Comparison of ENCODE assay signal across 19 cellular contexts in the genomic region with DNA sequence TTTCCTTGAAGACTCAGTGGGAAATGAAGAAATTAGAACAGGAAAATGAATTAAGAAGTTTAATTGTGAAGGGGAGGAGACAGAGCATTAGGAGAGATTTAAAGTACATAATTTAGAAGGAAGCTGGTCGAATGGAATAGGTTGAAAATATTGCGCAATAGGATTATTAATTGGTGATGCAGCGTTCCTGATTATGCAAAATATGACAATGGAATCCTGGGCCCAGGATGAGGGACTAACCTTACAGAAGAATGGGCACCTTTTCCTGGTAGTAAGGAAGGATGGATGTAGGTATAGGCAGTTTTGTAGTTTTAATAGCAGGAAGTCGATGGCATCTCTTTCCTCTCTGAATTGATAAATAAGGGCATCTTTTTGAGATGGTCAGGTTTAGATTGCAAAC. TPM values are rescaled to one million over a fixed set of nuclear protein-coding genes. Genes with fewer than 3 reads are reported as not detected.
DNase-seq lines count a peak whose midpoint lies in the region; ATAC-seq, FAIRE-seq and TF ChIP-seq lines count a peak whose summit lies in the region.
"Had no signal": no experiment of that assay in that cellular context is flagged by ENCODE, and none has a peak within 500 bp of the region (broad histone marks: within the 10 kb centered on the region; RNA-seq: fewer than 3 reads in every experiment).

No MANE protein-coding gene starts in this region.

- intact Hi-C loops in HCT116 (cut with micrococcal nuclease), result no loop called here
- intact Hi-C loops in K562 (cut with micrococcal nuclease), result no loop called here
- intact Hi-C loops in adrenal gland (cut with DNase I), result no loop called here

- H3K27me3 ChIP-seq in HCT116 (ENCODE audit: insufficient read depth, low read length) (no peaks in the 10 kb centered on the region), K562 (ENCODE audit: control insufficient read depth in 2 of 2, insufficient read depth in 2 of 2, low read length in 2 of 2) (no peaks in the 10 kb centered on the region), adrenal gland (no peaks in the 10 kb centered on the region)
- H3K27me3 ChIP-seq: BE2C had no signal

- TF ChIP-seq EP300 in A549 (IDR thresholded peaks at IDR 0.05) (no peak), K562 (IDR thresholded peaks at IDR 0.05; ENCODE audit: low read length) (no peak)

- H3K27ac Mint-ChIP-seq in memory B cell, result peak overlapping the region; percentile 66
- H3K27ac Mint-ChIP-seq: CD4-positive, CD25-positive, alpha-beta regulatory T cell; HFFc6 had no signal

- H4K20me1 ChIP-seq in HCT116 (ENCODE audit: insufficient read depth) (no peaks in the 10 kb centered on the region), K562 (replicated peaks; ENCODE audit: control insufficient read depth, insufficient read depth, low read length) (no peaks in the 10 kb centered on the region)

- H3K4me2 ChIP-seq in A549, result no peak overlapping the region
- no peak overlapping the region for H3K4me2 ChIP-seq in HCT116 (ENCODE audit: low read length)
- no peak overlapping the region for H3K4me2 ChIP-seq in K562 (ENCODE audit: insufficient read depth, low read length)

- peaks cover 6% of the 10 kb centered on the region for H3K4me1 Mint-ChIP-seq in memory B cell

- H3K4me3 Mint-ChIP-seq in memory B cell, result no peak overlapping the region
- H3K4me3 Mint-ChIP-seq: CD4-positive, CD25-positive, alpha-beta regulatory T cell; HFFc6 had no signal

- TF ChIP-seq RAD21 in A549 (conservative IDR thresholded peaks at IDR 0.05 in 1 of 2, IDR thresholded peaks at IDR 0.05 in 1 of 2), result no peak
- no peak for TF ChIP-seq RAD21 in HCT116 (IDR thresholded peaks at IDR 0.05; ENCODE audit: low read depth)
- TF ChIP-seq RAD21 in K562 (CRISPR knock-in tag; conservative IDR thresholded peaks at IDR 0.05 in 1 of 2, IDR thresholded peaks at IDR 0.05 in 1 of 2), result no peak

- no peaks in the 10 kb centered on the region for H3K4me1 ChIP-seq in A549
- no peaks in the 10 kb centered on the region for H3K4me1 ChIP-seq in HCT116 (ENCODE audit: control insufficient read depth in 1 of 2, insufficient read depth in 2 of 2, low read length in 2 of 2)
- H3K4me1 ChIP-seq in K562 (replicated peaks in 1 of 2; ENCODE audit: control insufficient read depth in 2 of 2, insufficient read depth in 2 of 2, low read length in 2 of 2), result no peaks in the 10 kb centered on the region
- no peaks in the 10 kb centered on the region for H3K4me1 ChIP-seq in adrenal gland (replicated peaks in 1 of 2)
- H3K4me1 ChIP-seq: BE2C, Caco-2 had no signal

- H3K9me1 ChIP-seq in K562 (ENCODE audit: control insufficient read depth, insufficient read depth, low read length), result no peaks in the 10 kb centered on the region

- H3K9me3 Mint-ChIP-seq in memory B cell, result no peaks in the 10 kb centered on the region
- H3K9me3 Mint-ChIP-seq: HFFc6 had no signal

- WGBS in A549 (ENCODE audit: missing lambda C conversion rate), result 78% methylated on average over 3 of the region's 4 CpGs
- WGBS in K562 (ENCODE audit: insufficient coverage, low coverage, missing lambda C conversion rate), result 31% methylated on average over 4 of the region's 4 CpGs
- 52 to 69% (median 60%) methylated on average over 4 of the region's 4 CpGs for WGBS in adrenal gland, 4 donors

- TF ChIP-seq POLR2A in A549 (IDR thresholded peaks at IDR 0.05; ENCODE audit: low read length) (no peak), HCT116 (IDR thresholded peaks at IDR 0.05; ENCODE audit: borderline replicate concordance, extremely low read depth, insufficient read depth, insufficient read length) (no peak), K562 (conservative IDR thresholded peaks at IDR 0.05) (no peak), adrenal gland (IDR thresholded peaks at IDR 0.05) (no peak)

- H3K27ac ChIP-seq in A549 (no peak overlapping the region), HCT116 (ENCODE audit: low read depth, low read length) (no peak overlapping the region), K562 (ENCODE audit: extremely low read depth, low read depth, low read length) (no peak overlapping the region), adrenal gland (no peak overlapping the region)
- H3K27ac ChIP-seq: GM23248 had no signal

- POLR2A ChIA-PET in A549 (lab: Yijun Ruan, JAX), result no interaction called here
- POLR2A ChIA-PET in HCT116 (lab: Charles Lee), result no interaction called here
- POLR2A ChIA-PET in K562 (lab: Yijun Ruan, JAX), result interaction anchor here (1.4 kb wide), 1 partner anchor 8 kb away, joined by 3 read pairs; no protein-coding TSS in a partner anchor

- peaks cover 42% of the 10 kb centered on the region for H3K36me3 Mint-ChIP-seq in memory B cell

- H3K4me3 ChIP-seq in A549, result no peak overlapping the region
- no peak overlapping the region for H3K4me3 ChIP-seq in HCT116 (replicated peaks in 1 of 2; ENCODE audit: low read depth in 1 of 2, low read length in 2 of 2)
- no peak overlapping the region for H3K4me3 ChIP-seq in K562
- no peak overlapping the region for H3K4me3 ChIP-seq in adrenal gland
- H3K4me3 ChIP-seq: GM23248 had no signal

- H3K9me3 ChIP-seq in A549, result no peaks in the 10 kb centered on the region
- H3K9me3 ChIP-seq in HCT116 (ENCODE audit: control insufficient read depth in 1 of 2, insufficient read depth in 1 of 2, low read depth in 1 of 2, low read length in 2 of 2), result no peaks in the 10 kb centered on the region
- H3K9me3 ChIP-seq in K562 (replicated peaks; ENCODE audit: control insufficient read depth, insufficient read depth, low read depth, low read length), result no peaks in the 10 kb centered on the region
- no peaks in the 10 kb centered on the region for H3K9me3 ChIP-seq in adrenal gland (replicated peaks in 1 of 3)
- H3K9me3 ChIP-seq: BE2C, Caco-2 had no signal

- H3K27me3 Mint-ChIP-seq in memory B cell, result no peaks in the 10 kb centered on the region
- H3K27me3 Mint-ChIP-seq: CD4-positive, CD25-positive, alpha-beta regulatory T cell had no signal

- no peaks in the 10 kb centered on the region for H3K9me2 ChIP-seq in HCT116 (ENCODE audit: insufficient read depth)

- FAIRE-seq in A549 (lab: Jason Lieb, UNC), result no peak
- FAIRE-seq in K562 (lab: Jason Lieb, UNC), result no peak
- FAIRE-seq: D721Med, G401.6, GM12891, H54 had no signal

- no peak for TF ChIP-seq CTCF in A549 (IDR thresholded peaks at IDR 0.05)
- no peak for TF ChIP-seq CTCF in HCT116 (IDR thresholded peaks at IDR 0.05 in 2 of 3, conservative IDR thresholded peaks at IDR 0.05 in 1 of 3; ENCODE audit: borderline replicate concordance in 1 of 3, insufficient read depth in 1 of 3, low read depth in 2 of 3, low read length in 2 of 3)
- no peak for TF ChIP-seq CTCF in K562 (IDR thresholded peaks at IDR 0.05 in 2 of 3, conservative IDR thresholded peaks at IDR 0.05 in 1 of 3; ENCODE audit: insufficient read depth in 2 of 3, low read depth in 1 of 3, low read length in 3 of 3)
- no peak for TF ChIP-seq CTCF in adrenal gland (IDR thresholded peaks at IDR 0.05)

- CTCF ChIA-PET in A549 (lab: Yijun Ruan, JAX), result interaction anchor here (1.2 kb wide), 1 partner anchor 17 kb away, joined by 4 read pairs; no protein-coding TSS in a partner anchor
- CTCF ChIA-PET in HCT116 (lab: Charles Lee), result no interaction called here
- CTCF ChIA-PET in K562 (lab: Yijun Ruan, JAX; ENCODE audit: low intra/inter-chr PET ratio), result no interaction called here

- H3K79me2 ChIP-seq in HCT116 (ENCODE audit: insufficient read depth, low read length), result no peaks in the 10 kb centered on the region
- H3K79me2 ChIP-seq in K562 (ENCODE audit: control insufficient read depth, insufficient read depth, low read length), result no peaks in the 10 kb centered on the region

- no TSS peak for BruUV-seq in HCT116 (replicated peaks; lab: Mats Ljungman, UMichigan)
- BruUV-seq in K562 (replicated peaks; lab: Mats Ljungman, UMichigan), result no TSS peak

- H2AFZ ChIP-seq in HCT116 (ENCODE audit: low read depth, low read length, poor library complexity, severe bottlenecking) (no peak overlapping the region), K562 (ENCODE audit: low read depth, low read length) (no peak overlapping the region)
- H2AFZ ChIP-seq: GM23248 had no signal

- no peak for ATAC-seq in A549
- ATAC-seq in HCT116, result no peak
- ATAC-seq in K562, result no peak
- no peak for ATAC-seq in memory B cell (ENCODE audit: low read depth)
- no peak for ATAC-seq in GM18867 (IDR thresholded peaks at IDR 0.05; ENCODE audit: unreplicated experiment)

- RAD21 ChIA-PET in HCT116 (lab: Charles Lee; ENCODE audit: low non-redundant PET in 1 of 2, low total read pairs in 2 of 2, uncharacterized antibody in 2 of 2, unreplicated experiment in 2 of 2), result no interaction called here

- in situ Hi-C loops in K562 (cut with MboI), result loop anchor here (25.0 kb wide), 2 partner anchors 215 to 940 kb away; no protein-coding TSS in a partner anchor

- no peaks in the 10 kb centered on the region; a peak in 1 of 4 replicates for H3K36me3 ChIP-seq in HCT116 (ENCODE audit: control insufficient read depth in 1 of 2, insufficient read depth in 2 of 2, low read length in 2 of 2)
- H3K36me3 ChIP-seq in K562 (ENCODE audit: control insufficient read depth, insufficient read depth, low read length), result 0 out of 3 replicates have a peak, but pooled peaks cover 3% of the 10 kb centered on the region
- H3K36me3 ChIP-seq in adrenal gland (replicated peaks in 1 of 2), result peaks cover 0 to 11% of the 10 kb centered on the region in 2 donors
- H3K36me3 ChIP-seq: BE2C had no signal

- no peak overlapping the region for H3K9ac ChIP-seq in HCT116 (ENCODE audit: low read length)
- no peak overlapping the region for H3K9ac ChIP-seq in K562 (ENCODE audit: insufficient read depth in 1 of 2, low read depth in 2 of 2, low read length in 2 of 2)
- H3K9ac ChIP-seq: GM23248 had no signal

- DNase-seq in A549 (ENCODE audit: low read depth in 1 of 2, low spot score in 1 of 2), result no peak
- DNase-seq in HCT116 (ENCODE audit: low read depth, low spot score), result no peak
- no peak for DNase-seq in K562 (ENCODE audit: extremely low read depth in 1 of 4, low spot score in 3 of 4)
- no peak for DNase-seq in memory B cell (ENCODE audit: low spot score in 2 of 2)
- DNase-seq in adrenal gland, result no peak
- DNase-seq: ACHN; BE2C; C1 segment of cervical spinal cord; Caco-2; CD4-positive, CD25-positive, alpha-beta regulatory T cell; GM23248; HCEC 1CT; HFFc6; KBM-7 had no signal

RNA-seq across cellular contexts. Expression of a gene that starts 7.8 kb away (rescaled TPM):
- 11.3 and 13.5 TPM in 2 replicates for polyA plus RNA-seq in A549 (2011; rRNA removed)
- 4.6 and 4.7 TPM in 2 replicates for polyA plus RNA-seq in A549 (2012; cell fraction: cytosol; rRNA removed)
- 13.9 and 14.6 TPM in 2 replicates for polyA plus RNA-seq in A549 (2012; cell fraction: nucleus; rRNA removed)
- 5.9 to 7.2 TPM (median 6.5 TPM) in 3 replicates for polyA plus RNA-seq in A549 (2017; fragmentation: RNase III; extraction: RNeasy Plus Mini Kit Qiagen cat#74134 plus additional on column Dnase treatment)
- polyA minus RNA-seq in A549 (2011; rRNA and poly(A)+ RNA removed), result 18.6 and 19.1 TPM in 2 replicates
- 12.6 TPM for total RNA-seq in HCT116 (2021; ENCODE audit: unreplicated experiment)
- polyA plus RNA-seq in HCT116 (2012), result 7.3 and 8.6 TPM in 2 replicates
- total RNA-seq in K562 (2011; cell fraction: chromatin; rRNA removed; ENCODE audit: low replicate concordance), result 28.3 and 44.1 TPM in 2 replicates
- total RNA-seq in K562 (2011; cell fraction: nucleolus; rRNA removed), result 12.5 and 15.3 TPM in 2 replicates
- 13.1 and 21.4 TPM in 2 replicates for total RNA-seq in K562 (2011; cell fraction: nucleoplasm; rRNA removed)
- total RNA-seq in K562 (2014; rRNA removed), result 10.0 and 18.9 TPM in 2 replicates
- total RNA-seq in K562 (2014; rRNA removed; fragmentation: Illumina TruSeq; extraction: Trizol), result 15.1 and 15.3 TPM in 2 replicates
- 16.0 and 18.9 TPM in 2 replicates for total RNA-seq in K562 (2015; rRNA removed; fragmentation: Illumina TruSeq; extraction: Trizol)
- total RNA-seq in K562 (2021), result 8.4 and 8.5 TPM in 2 replicates
- 10.2 and 13.4 TPM in 2 replicates for polyA plus RNA-seq in K562 (2011; rRNA removed)
- polyA plus RNA-seq in K562 (2011; cell fraction: cytosol; rRNA removed), result 4.3 and 4.8 TPM in 2 replicates
- polyA plus RNA-seq in K562 (2011; cell fraction: nucleus; rRNA removed), result 37.7 and 40.7 TPM in 2 replicates
- 7.1 and 9.9 TPM in 2 replicates for polyA plus RNA-seq in K562 (2012)
- 12.1 and 14.0 TPM in 2 replicates for polyA plus RNA-seq in K562 (2014; fragmentation: Illumina TruSeq; extraction: Trizol)
- 1 to 10 TPM; 5.1 to 9.1 TPM for polyA plus RNA-seq in K562 (2014; fragmentation: Nextera tagmentation; extraction: Ambion mirVana)
- 9.4 and 19.9 TPM in 2 replicates for polyA plus RNA-seq in K562 (2014; rRNA removed)
- polyA minus RNA-seq in K562 (2011; rRNA and poly(A)+ RNA removed), result 13.0 and 20.5 TPM in 2 replicates
- polyA minus RNA-seq in K562 (2011; cell fraction: cytosol; rRNA and poly(A)+ RNA removed), result 2.5 and 7.3 TPM in 2 replicates
- 26.5 and 41.2 TPM in 2 replicates for polyA minus RNA-seq in K562 (2011; cell fraction: nucleus; rRNA and poly(A)+ RNA removed)
- 10 to 100 TPM in 5 of 8 donors, 1 to 10 TPM in 3; 5.6 to 26.9 (median 16.5) TPM for total RNA-seq in adrenal gland
- polyA plus RNA-seq in adrenal gland, result 10 to 100 TPM in 1 of 3 donors, 1 to 10 TPM in 2; 7.3 to 25.1 (median 7.4) TPM
